Comparison of ENCODE assay signal across 12 cellular contexts in the genomic region with DNA sequence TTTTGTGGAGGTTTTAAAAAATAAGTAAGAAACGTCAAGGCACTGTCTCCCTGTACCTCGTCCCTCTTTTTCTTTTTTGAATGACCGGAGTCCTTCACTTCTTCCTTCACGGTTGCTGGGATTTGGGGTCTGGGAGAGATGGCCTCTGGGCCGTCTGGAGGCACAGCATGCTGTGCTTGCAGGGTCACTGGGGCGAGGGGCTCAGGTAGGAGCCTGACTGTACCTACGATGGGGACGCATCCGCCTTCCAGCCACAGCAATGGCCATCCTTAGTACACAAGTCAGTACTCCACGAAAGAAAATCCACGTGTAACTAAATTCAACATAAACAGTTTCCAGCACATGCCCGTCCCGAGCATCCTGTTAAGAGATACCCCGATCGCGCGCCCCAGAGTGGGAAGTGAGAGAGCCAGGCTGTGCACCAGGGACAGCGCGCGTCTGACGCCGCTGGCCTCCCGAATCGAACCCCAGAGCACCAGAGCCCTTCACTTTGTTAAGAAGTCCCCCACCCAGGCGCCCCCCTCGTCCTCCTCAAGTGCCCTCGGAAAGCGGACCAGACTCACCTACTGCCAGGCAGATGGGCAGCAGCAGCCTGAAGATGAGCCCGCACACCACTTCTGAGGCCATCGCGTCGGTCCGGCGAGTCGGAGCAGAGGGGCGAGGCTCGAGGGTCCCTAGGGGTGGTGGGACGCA. TPM values are rescaled to one million over a fixed set of nuclear protein-coding genes. Genes with fewer than 3 reads are reported as not detected.
A peak's percentile ranks its signal among the peaks of the same experiment; 100 is the strongest.
DNase-seq lines count a peak whose midpoint lies in the region; ATAC-seq and TF ChIP-seq lines count a peak whose summit lies in the region.
"Had no signal": no experiment of that assay in that cellular context is flagged by ENCODE, and none has a peak within 500 bp of the region (broad histone marks: within the 10 kb centered on the region; RNA-seq: fewer than 3 reads in every experiment).

No MANE protein-coding gene starts in this region.

- no peaks in the 10 kb centered on the region for H3K9me3 Mint-ChIP-seq in activated CD8-positive, alpha-beta T cell treated with anti-CD3 and anti-CD28 coated beads, Interleukin-2, amount 10 ng/mL, durations not matched to agents 7 days and 5 days (ENCODE audit: insufficient read depth)
- no peaks in the 10 kb centered on the region for H3K9me3 Mint-ChIP-seq in activated CD8-positive, alpha-beta T cell treated with anti-CD3 and anti-CD28 coated beads for 36 hours
- peaks cover 0 to 9% (median 0%) of the 10 kb centered on the region in 11 donors for H3K9me3 Mint-ChIP-seq in naive thymus-derived CD4-positive, alpha-beta T cell
- H3K9me3 Mint-ChIP-seq: activated T-cell treated with anti-CD3 and anti-CD28 coated beads, Interleukin-2, amount 50 U/mL, for 4 hours had no signal

- H3K4me3 Mint-ChIP-seq in activated CD8-positive, alpha-beta T cell treated with anti-CD3 and anti-CD28 coated beads, Interleukin-2, amount 10 ng/mL, durations not matched to agents 7 days and 5 days, result no peak overlapping the region
- no peak overlapping the region for H3K4me3 Mint-ChIP-seq in activated CD8-positive, alpha-beta T cell treated with anti-CD3 and anti-CD28 coated beads for 36 hours
- H3K4me3 Mint-ChIP-seq in naive thymus-derived CD4-positive, alpha-beta T cell, result peak overlapping the region in 1 of 10 donors; percentile 31
- H3K4me3 Mint-ChIP-seq: activated T-cell treated with anti-CD3 and anti-CD28 coated beads, Interleukin-2, amount 50 U/mL, for 4 hours; natural killer cell treated with Interleukin-12 subunit alpha and Interleukin-12 subunit beta and Interleukin-15 and Interleukin-18, amount 100 ng/mL, for 72 hours had no signal

- TF ChIP-seq EP300 in transverse colon (IDR thresholded peaks at IDR 0.05; ENCODE audit: low read depth), result no peak

- no peak for ATAC-seq in activated CD8-positive, alpha-beta T cell treated with anti-CD3 and anti-CD28 coated beads, Interleukin-2, amount 10 ng/mL, durations not matched to agents 7 days and 5 days
- no peak for ATAC-seq in activated CD8-positive, alpha-beta T cell treated with anti-CD3 and anti-CD28 coated beads for 36 hours
- ATAC-seq in HG02852 (IDR thresholded peaks at IDR 0.05; ENCODE audit: unreplicated experiment) (no peak), GM21528 (IDR thresholded peaks at IDR 0.05; ENCODE audit: low FRiP score, unreplicated experiment) (no peak)
- ATAC-seq in naive thymus-derived CD4-positive, alpha-beta T cell, result no peak
- ATAC-seq: activated T-cell treated with anti-CD3 and anti-CD28 coated beads, Interleukin-2, amount 50 U/mL, for 4 hours; HCT116; natural killer cell treated with Interleukin-12 subunit alpha and Interleukin-12 subunit beta and Interleukin-15 and Interleukin-18, amount 100 ng/mL, for 72 hours had no signal

- H3K36me3 ChIP-seq in ectodermal cell (ENCODE audit: control insufficient read depth, insufficient read depth, low read length) (no peaks in the 10 kb centered on the region), mucosa of rectum (ENCODE audit: control insufficient read depth in 2 of 2, insufficient read depth in 2 of 2, low read length in 2 of 2) (no peaks in the 10 kb centered on the region), transverse colon (no peaks in the 10 kb centered on the region)
- no peaks in the 10 kb centered on the region for H3K36me3 ChIP-seq in naive thymus-derived CD4-positive, alpha-beta T cell (ENCODE audit: control insufficient read depth in 2 of 3, insufficient read depth in 3 of 3, low read length in 3 of 3)

- H3K4me1 ChIP-seq in ectodermal cell (ENCODE audit: control insufficient read depth, insufficient read depth, low read length), result peaks cover 18% of the 10 kb centered on the region
- no peaks in the 10 kb centered on the region for H3K4me1 ChIP-seq in mucosa of rectum (ENCODE audit: control insufficient read depth in 2 of 2, insufficient read depth in 2 of 2, low read length in 2 of 2)
- peaks cover 0 to 18% (median 9%) of the 10 kb centered on the region in 4 donors for H3K4me1 ChIP-seq in transverse colon
- no peaks in the 10 kb centered on the region for H3K4me1 ChIP-seq in naive thymus-derived CD4-positive, alpha-beta T cell (ENCODE audit: control insufficient read depth in 2 of 2, insufficient read depth in 2 of 2, low read length in 2 of 2)

- POLR2A ChIA-PET in activated CD8-positive, alpha-beta T cell treated with anti-CD3 and anti-CD28 coated beads, Interleukin-2, amount 10 ng/mL, durations not matched to agents 7 days and 5 days (lab: Charles Lee), result no interaction called here
- POLR2A ChIA-PET in activated CD8-positive, alpha-beta T cell treated with anti-CD3 and anti-CD28 coated beads for 36 hours (lab: Charles Lee), result no interaction called here
- POLR2A ChIA-PET in naive thymus-derived CD4-positive, alpha-beta T cell (lab: Charles Lee), result no interaction called here

- H3K27ac Mint-ChIP-seq in activated CD8-positive, alpha-beta T cell treated with anti-CD3 and anti-CD28 coated beads, Interleukin-2, amount 10 ng/mL, durations not matched to agents 7 days and 5 days, result peak overlapping the region; percentile 46
- no peak overlapping the region for H3K27ac Mint-ChIP-seq in activated CD8-positive, alpha-beta T cell treated with anti-CD3 and anti-CD28 coated beads for 36 hours
- H3K27ac Mint-ChIP-seq in naive thymus-derived CD4-positive, alpha-beta T cell, result no peak overlapping the region
- H3K27ac Mint-ChIP-seq: natural killer cell treated with Interleukin-12 subunit alpha and Interleukin-12 subunit beta and Interleukin-15 and Interleukin-18, amount 100 ng/mL, for 72 hours had no signal

- peaks cover 2% of the 10 kb centered on the region for H3K36me3 Mint-ChIP-seq in activated CD8-positive, alpha-beta T cell treated with anti-CD3 and anti-CD28 coated beads, Interleukin-2, amount 10 ng/mL, durations not matched to agents 7 days and 5 days (ENCODE audit: low read depth)
- H3K36me3 Mint-ChIP-seq in activated CD8-positive, alpha-beta T cell treated with anti-CD3 and anti-CD28 coated beads for 36 hours (ENCODE audit: low read depth), result no peaks in the 10 kb centered on the region
- peaks cover 0 to 7% (median 0%) of the 10 kb centered on the region in 5 donors for H3K36me3 Mint-ChIP-seq in naive thymus-derived CD4-positive, alpha-beta T cell
- H3K36me3 Mint-ChIP-seq: natural killer cell treated with Interleukin-12 subunit alpha and Interleukin-12 subunit beta and Interleukin-15 and Interleukin-18, amount 100 ng/mL, for 72 hours had no signal

- H3K9me3 ChIP-seq in ectodermal cell (ENCODE audit: control insufficient read depth, low read length), result no peaks in the 10 kb centered on the region
- no peaks in the 10 kb centered on the region for H3K9me3 ChIP-seq in mucosa of rectum (ENCODE audit: control insufficient read depth in 2 of 2, low read length in 2 of 2)
- no peaks in the 10 kb centered on the region for H3K9me3 ChIP-seq in transverse colon
- H3K9me3 ChIP-seq in naive thymus-derived CD4-positive, alpha-beta T cell (ENCODE audit: control insufficient read depth in 2 of 3, low read length in 3 of 3), result no peaks in the 10 kb centered on the region

- H3K27me3 ChIP-seq in ectodermal cell (ENCODE audit: control insufficient read depth, insufficient read depth, low read length, poor library complexity, severe bottlenecking) (peaks cover 67% of the 10 kb centered on the region), mucosa of rectum (ENCODE audit: control insufficient read depth in 2 of 2, insufficient read depth in 2 of 2, low read length in 2 of 2) (peaks cover 2 to 7% of the 10 kb centered on the region in 2 donors), transverse colon (peaks cover 40% of the 10 kb centered on the region)
- H3K27me3 ChIP-seq in naive thymus-derived CD4-positive, alpha-beta T cell (ENCODE audit: control insufficient read depth in 2 of 2, insufficient read depth in 2 of 2, low read length in 2 of 2), result no peaks in the 10 kb centered on the region

- CTCF ChIA-PET in activated CD8-positive, alpha-beta T cell treated with anti-CD3 and anti-CD28 coated beads, Interleukin-2, amount 10 ng/mL, durations not matched to agents 7 days and 5 days (lab: Charles Lee), result no interaction called here
- CTCF ChIA-PET in activated CD8-positive, alpha-beta T cell treated with anti-CD3 and anti-CD28 coated beads for 36 hours (lab: Charles Lee), result no interaction called here
- CTCF ChIA-PET in naive thymus-derived CD4-positive, alpha-beta T cell (lab: Charles Lee), result no interaction called here

- H3K9ac ChIP-seq in mucosa of rectum (ENCODE audit: low read depth in 1 of 2, low read length in 2 of 2), result no peak overlapping the region

- TF ChIP-seq POLR2A in transverse colon (IDR thresholded peaks at IDR 0.05), result no peak

- intact Hi-C loops in activated CD8-positive, alpha-beta T cell treated with anti-CD3 and anti-CD28 coated beads for 36 hours (cut with micrococcal nuclease), result no loop called here
- intact Hi-C loops in transverse colon (cut with DNase I; ENCODE audit: low total_unique reads), result no loop called here
- intact Hi-C loops in naive thymus-derived CD4-positive, alpha-beta T cell (cut with micrococcal nuclease), result no loop called here

- peaks cover 36% of the 10 kb centered on the region for H3K27me3 Mint-ChIP-seq in activated CD8-positive, alpha-beta T cell treated with anti-CD3 and anti-CD28 coated beads, Interleukin-2, amount 10 ng/mL, durations not matched to agents 7 days and 5 days (ENCODE audit: low read depth)
- peaks cover 24% of the 10 kb centered on the region for H3K27me3 Mint-ChIP-seq in activated CD8-positive, alpha-beta T cell treated with anti-CD3 and anti-CD28 coated beads for 36 hours
- H3K27me3 Mint-ChIP-seq in naive thymus-derived CD4-positive, alpha-beta T cell, result peaks cover 32 to 54% (median 42%) of the 10 kb centered on the region in 5 donors

- no peaks in the 10 kb centered on the region for H3K4me1 Mint-ChIP-seq in activated CD8-positive, alpha-beta T cell treated with anti-CD3 and anti-CD28 coated beads, Interleukin-2, amount 10 ng/mL, durations not matched to agents 7 days and 5 days (ENCODE audit: low read depth)
- no peaks in the 10 kb centered on the region for H3K4me1 Mint-ChIP-seq in activated CD8-positive, alpha-beta T cell treated with anti-CD3 and anti-CD28 coated beads for 36 hours (ENCODE audit: low read depth)
- peaks cover 0 to 9% (median 5%) of the 10 kb centered on the region in 7 donors for H3K4me1 Mint-ChIP-seq in naive thymus-derived CD4-positive, alpha-beta T cell

- H3K4me3 ChIP-seq in ectodermal cell (ENCODE audit: insufficient read depth, low read depth, low read length), result peak overlapping the region; percentile 39
- peak overlapping the region; percentile 37 to 39 for H3K4me3 ChIP-seq in mucosa of rectum (ENCODE audit: low read length in 2 of 2)
- peak overlapping the region in 3 of 4 donors; percentile 18 to 47 (median 32) for H3K4me3 ChIP-seq in transverse colon
- H3K4me3 ChIP-seq in naive thymus-derived CD4-positive, alpha-beta T cell (ENCODE audit: low read length), result no peak overlapping the region

- no peak for TF ChIP-seq CTCF in activated CD8-positive, alpha-beta T cell treated with anti-CD3 and anti-CD28 coated beads for 36 hours (IDR thresholded peaks at IDR 0.05)
- TF ChIP-seq CTCF in transverse colon (IDR thresholded peaks at IDR 0.05), result no peak

- in situ Hi-C loops in transverse colon (cut with MboI; ENCODE audit: low pct_ligation_motif_present in 1 of 4, low pct_unique_long_range_greater_than_20kb in 1 of 4, low sequenced_read_pairs in 3 of 4), result no loop called here

- no peak for DNase-seq in activated CD8-positive, alpha-beta T cell treated with anti-CD3 and anti-CD28 coated beads, Interleukin-2, amount 10 ng/mL, durations not matched to agents 7 days and 5 days
- DNase-seq in activated CD8-positive, alpha-beta T cell treated with anti-CD3 and anti-CD28 coated beads for 36 hours, result no peak
- no peak for DNase-seq in transverse colon
- no peak for DNase-seq in naive thymus-derived CD4-positive, alpha-beta T cell
- DNase-seq: activated T-cell treated with anti-CD3 and anti-CD28 coated beads, Interleukin-2, amount 50 U/mL, for 4 hours; NCI-H226 had no signal

- WGBS in ectodermal cell, 2 experiments, result 23 to 26% methylated on average over 38 of the region's 38 CpGs
- WGBS in transverse colon (ENCODE audit: low coverage in 1 of 2), 2 donors, result 29 to 40% methylated on average over 2 to 38 of the region's 38 CpGs

- H3K27ac ChIP-seq in ectodermal cell (ENCODE audit: insufficient read depth, low read depth, low read length, poor library complexity, severe bottlenecking), result no peak overlapping the region
- no peak overlapping the region for H3K27ac ChIP-seq in mucosa of rectum (ENCODE audit: low read depth in 2 of 2, low read length in 2 of 2)
- peak overlapping the region in 1 of 4 donors; percentile 12 for H3K27ac ChIP-seq in transverse colon
- no peak overlapping the region for H3K27ac ChIP-seq in naive thymus-derived CD4-positive, alpha-beta T cell (ENCODE audit: low read depth, low read length)

RNA-seq across cellular contexts. Expression of gene PIEZO2, which starts 1.3 kb away (rescaled TPM):
- total RNA-seq in activated CD8-positive, alpha-beta T cell treated with anti-CD3 and anti-CD28 coated beads, Interleukin-2, amount 10 ng/mL, durations not matched to agents 7 days and 5 days, result not detected
- total RNA-seq in activated CD8-positive, alpha-beta T cell treated with anti-CD3 and anti-CD28 coated beads for 36 hours, result not detected
- 5.2 TPM for polyA plus RNA-seq in ectodermal cell (2013, experiment 1 of 4)
- 4.0 TPM for polyA plus RNA-seq in ectodermal cell (2013, experiment 2 of 4)
- polyA plus RNA-seq in ectodermal cell (2013, experiment 3 of 4), result 4.8 TPM
- polyA plus RNA-seq in ectodermal cell (2013, experiment 4 of 4), result 4.2 TPM
- 1 to 10 TPM; 2.9 to 7.5 (median 4.5) TPM for total RNA-seq in transverse colon
- total RNA-seq in naive thymus-derived CD4-positive, alpha-beta T cell, result not detected
- polyA plus RNA-seq in naive thymus-derived CD4-positive, alpha-beta T cell, result not detected
- total RNA-seq: natural killer cell treated with Interleukin-12 subunit alpha and Interleukin-12 subunit beta and Interleukin-15 and Interleukin-18, amount 100 ng/mL, for 72 hours had no signal
